In the genomic region with DNA sequence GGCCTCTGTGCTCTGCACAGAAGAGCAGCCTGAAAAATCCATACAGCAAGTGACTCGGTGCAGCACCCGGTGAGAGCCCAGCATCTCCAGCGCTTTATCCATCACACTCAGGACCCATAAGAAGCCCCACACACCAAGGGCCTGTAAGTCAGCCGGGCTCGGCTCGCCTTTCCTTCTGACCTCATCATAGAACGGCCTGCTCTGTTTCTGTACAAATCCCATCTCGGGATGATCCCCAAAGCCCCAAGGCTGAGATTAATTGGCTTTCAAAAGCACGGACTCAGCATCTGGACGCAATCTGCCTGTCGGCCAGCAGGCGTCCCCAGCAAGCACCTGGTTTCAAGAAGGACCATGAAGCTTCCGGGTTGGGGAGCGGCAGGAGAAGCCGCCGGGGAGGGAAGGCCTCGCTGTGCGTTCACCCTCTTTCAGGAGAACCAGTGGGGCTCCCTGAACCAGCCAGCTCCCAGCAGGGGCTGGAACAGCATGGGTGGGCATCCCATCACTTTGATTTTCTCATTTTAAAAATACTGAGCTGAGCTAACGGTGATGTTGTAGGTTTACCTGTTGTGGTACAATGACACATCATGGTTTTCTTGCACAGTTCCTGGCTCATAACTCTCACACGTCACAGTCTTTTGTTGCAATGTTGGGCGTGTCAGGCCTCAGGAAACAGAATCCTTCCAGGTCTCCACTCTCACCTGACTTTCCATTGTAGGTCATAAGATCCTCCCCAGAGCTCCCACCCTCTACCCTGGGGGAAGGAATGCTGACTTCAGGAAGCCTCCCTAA, we compare ENCODE assay signal across 8 cellular contexts. TPM values are rescaled to one million over a fixed set of nuclear protein-coding genes. Genes with fewer than 3 reads are reported as not detected.
DNase-seq lines count a peak whose midpoint lies in the region; ATAC-seq and TF ChIP-seq lines count a peak whose summit lies in the region.

No MANE protein-coding gene starts in this region.

- H3K4me3 Mint-ChIP-seq in activated naive CD4-positive, alpha-beta T cell treated with anti-CD3 and anti-CD28 coated beads, Interleukin-2, amount 50 U/mL, for 24 hours = peak overlapping the region; percentile 60
- no peak overlapping the region for H3K4me3 Mint-ChIP-seq in osteocyte (ENCODE audit: unreplicated experiment)

- H3K36me3 ChIP-seq in SK-N-MC (ENCODE audit: insufficient read depth, low read length) = no peaks in the 10 kb centered on the region

- no peaks in the 10 kb centered on the region for H3K9me3 Mint-ChIP-seq in activated naive CD4-positive, alpha-beta T cell treated with anti-CD3 and anti-CD28 coated beads, Interleukin-2, amount 50 U/mL, for 24 hours
- no peaks in the 10 kb centered on the region for H3K9me3 Mint-ChIP-seq in osteocyte (ENCODE audit: unreplicated experiment)

- peaks cover 59% of the 10 kb centered on the region for H3K4me1 Mint-ChIP-seq in activated naive CD4-positive, alpha-beta T cell treated with anti-CD3 and anti-CD28 coated beads, Interleukin-2, amount 50 U/mL, for 24 hours
- peaks cover 18% of the 10 kb centered on the region for H3K4me1 Mint-ChIP-seq in osteocyte (ENCODE audit: unreplicated experiment)

- H3K27me3 Mint-ChIP-seq in activated naive CD4-positive, alpha-beta T cell treated with anti-CD3 and anti-CD28 coated beads, Interleukin-2, amount 50 U/mL, for 24 hours = no peaks in the 10 kb centered on the region
- no peaks in the 10 kb centered on the region for H3K27me3 Mint-ChIP-seq in osteocyte (ENCODE audit: unreplicated experiment)

- H3K36me3 Mint-ChIP-seq in activated naive CD4-positive, alpha-beta T cell treated with anti-CD3 and anti-CD28 coated beads, Interleukin-2, amount 50 U/mL, for 24 hours = no peaks in the 10 kb centered on the region
- peaks cover 2% of the 10 kb centered on the region for H3K36me3 Mint-ChIP-seq in osteocyte (ENCODE audit: unreplicated experiment)

- peak overlapping the region; percentile 74 for H3K27ac Mint-ChIP-seq in activated naive CD4-positive, alpha-beta T cell treated with anti-CD3 and anti-CD28 coated beads, Interleukin-2, amount 50 U/mL, for 24 hours
- H3K27ac Mint-ChIP-seq in osteocyte (ENCODE audit: unreplicated experiment) = peak overlapping the region; percentile 76

- ATAC-seq in GM21526 (IDR thresholded peaks at IDR 0.05; ENCODE audit: low FRiP score, unreplicated experiment) = peak; percentile 58

- TF ChIP-seq CTCF in C4-2B (conservative IDR thresholded peaks at IDR 0.05) = peak; percentile 97
- peak; percentile 89 for TF ChIP-seq CTCF in osteocyte (IDR thresholded peaks at IDR 0.05)

- H3K27ac ChIP-seq in C4-2B (peak overlapping the region; percentile 55), SK-N-MC (0 out of 2 replicates have a peak overlapping the region, but pooled peaks have one; percentile 23)

- H3K9ac ChIP-seq in SK-N-MC (ENCODE audit: insufficient read length) = peak overlapping the region; percentile 14

- H3K4me3 ChIP-seq in SK-N-MC = 0 out of 2 replicates have a peak overlapping the region, but pooled peaks have one; percentile 7

- DNase-seq in NCI-H1092 (lab: John Stamatoyannopoulos, UW) = peak; percentile 56
- DNase-seq in SK-N-MC (ENCODE audit: low read depth, low spot score) = peak; percentile 32
- peak; percentile 71 for DNase-seq in globus pallidus (ENCODE audit: low spot score)
- peak; percentile 91 for DNase-seq in osteocyte (ENCODE audit: extremely low spot score, unreplicated experiment)
- peak; percentile 89 for DNase-seq in ureter (ENCODE audit: low spot score)

- no peaks in the 10 kb centered on the region for H3K9me3 ChIP-seq in SK-N-MC (ENCODE audit: low read depth, low read length)

RNA-seq across cellular contexts. Expression of a gene that starts 6.7 kb away (rescaled TPM):
- total RNA-seq in osteocyte = 50.8 and 57.9 TPM in 2 replicates
- total RNA-seq in ureter = 108 TPM

RNA-seq across cellular contexts. Expression of a gene that starts 22.9 kb away (rescaled TPM):
- 12.9 and 18.1 TPM in 2 replicates for total RNA-seq in osteocyte
- total RNA-seq in ureter = 44.2 TPM

Comparison
In these comparisons a context has a peak if more than half of its experiments do, and no peak if none do; other contexts are left out.
1. Peak in every context shown above with its lines: DNase-seq, ATAC-seq, H3K4me3 ChIP-seq and H3K27ac ChIP-seq.
2. DNase-seq: peak in every context shown above with its lines; median percentile 91 in osteocyte; 89 in ureter; 71 in globus pallidus; 56 in NCI-H1092; 32 in SK-N-MC.